Comparison of ENCODE assay signal across 8 cellular contexts in the genomic region with DNA sequence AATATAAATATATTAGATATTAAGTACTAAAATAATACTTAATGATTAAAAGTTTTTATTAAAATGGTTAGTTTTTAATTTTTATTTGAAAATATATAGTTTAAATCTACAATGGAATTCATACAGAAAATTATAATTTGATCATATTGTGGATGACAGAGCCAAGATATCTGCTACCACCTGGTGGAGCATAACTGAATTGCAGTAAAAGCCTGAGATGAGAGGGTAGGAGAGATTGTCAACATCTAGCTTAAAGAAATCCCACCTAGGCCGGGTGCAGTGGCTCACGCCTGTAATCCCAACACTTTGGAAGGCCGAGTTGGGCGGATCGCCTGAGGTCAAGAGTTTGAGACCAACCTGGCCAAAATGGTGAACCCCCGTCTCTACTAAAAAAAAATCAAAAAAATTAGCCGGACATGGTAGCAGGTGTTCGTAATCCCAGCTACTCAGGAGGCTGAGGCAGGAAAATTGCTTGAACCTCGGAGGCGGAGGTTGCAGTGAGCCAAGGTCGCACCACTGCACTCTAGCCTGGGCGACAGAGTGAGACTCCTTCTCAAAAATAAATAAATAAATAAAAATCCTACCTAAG. TPM values are rescaled to one million over a fixed set of nuclear protein-coding genes. Genes with fewer than 3 reads are reported as not detected.
A peak's percentile ranks its signal among the peaks of the same experiment; 100 is the strongest.
DNase-seq lines count a peak whose midpoint lies in the region; ATAC-seq, FAIRE-seq and TF ChIP-seq lines count a peak whose summit lies in the region.

No MANE protein-coding gene starts in this region.

- peak; percentile 52 to 66; a peak in 4 of 5 replicates for TF ChIP-seq RAD21 in A549 (conservative IDR thresholded peaks at IDR 0.05 in 1 of 2, IDR thresholded peaks at IDR 0.05 in 1 of 2)

- ATAC-seq in A549 (peak in 1 of 2 experiments; percentile 66; a peak in 2 of 6 replicates), GM21528 (IDR thresholded peaks at IDR 0.05; ENCODE audit: low FRiP score, unreplicated experiment) (no peak), HG02870 (IDR thresholded peaks at IDR 0.05; ENCODE audit: unreplicated experiment) (no peak)
- ATAC-seq in effector memory CD8-positive, alpha-beta T cell (replicated peaks) = peak; percentile 59

- peaks cover 7% of the 10 kb centered on the region; the same call in 2 of the 3 replicates for H3K9me3 ChIP-seq in A549
- H3K9me3 ChIP-seq in prostate gland = no peaks in the 10 kb centered on the region

- POLR2A ChIA-PET in A549 (lab: Yijun Ruan, JAX) = no interaction called here

- H3K4me1 ChIP-seq in A549 (no peaks in the 10 kb centered on the region), prostate gland (replicated peaks) (no peaks in the 10 kb centered on the region)

- FAIRE-seq in A549 (lab: Jason Lieb, UNC) = no peak

- H3K9me3 Mint-ChIP-seq in effector memory CD8-positive, alpha-beta T cell = no peaks in the 10 kb centered on the region

- H3K27ac ChIP-seq in A549 (no peak overlapping the region), prostate gland (no peak overlapping the region)

- peaks cover 0 to 7% of the 10 kb centered on the region in 2 donors for H3K4me1 Mint-ChIP-seq in effector memory CD8-positive, alpha-beta T cell (ENCODE audit: low read depth in 2 of 2)

- CTCF ChIA-PET in A549 (lab: Yijun Ruan, JAX) = interaction anchor here (0.9 to 2.3 kb wide), 2 partner anchors 12 kb away, joined by 3 to 13 read pairs; no protein-coding TSS in a partner anchor

- no peaks in the 10 kb centered on the region for H3K36me3 Mint-ChIP-seq in effector memory CD8-positive, alpha-beta T cell (ENCODE audit: insufficient read depth)

- DNase-seq in A549 (ENCODE audit: low read depth in 1 of 2, low spot score in 1 of 2) = peak; percentile 19 to 52
- DNase-seq in GM12864 (ENCODE audit: low read depth) = no peak
- DNase-seq in RPMI7951 (ENCODE audit: low read depth) = peak; percentile 37
- peak; percentile 44 to 51 (median 46) for DNase-seq in effector memory CD8-positive, alpha-beta T cell
- no peak for DNase-seq in prostate gland (ENCODE audit: low spot score)
- DNase-seq in NCI-H446 treated with DMSO at 0.1 percent for 48 hours (lab: John Stamatoyannopoulos, UW) = no peak

- no peak overlapping the region for H3K4me3 ChIP-seq in A549
- H3K4me3 ChIP-seq in GM12864 (ENCODE audit: low read depth, low read length) = no peak overlapping the region
- H3K4me3 ChIP-seq in prostate gland = no peak overlapping the region

- H3K4me2 ChIP-seq in A549 = no peak overlapping the region

- TF ChIP-seq POLR2A in A549 (IDR thresholded peaks at IDR 0.05; ENCODE audit: low read length) (no peak), prostate gland (IDR thresholded peaks at IDR 0.05) (no peak)

- no peak overlapping the region for H3K4me3 Mint-ChIP-seq in effector memory CD8-positive, alpha-beta T cell

- TF ChIP-seq CTCF in A549 (IDR thresholded peaks at IDR 0.05) = peak; percentile 55
- peak; percentile 64 for TF ChIP-seq CTCF in GM12864 (IDR thresholded peaks at IDR 0.05; ENCODE audit: low read depth, low read length, missing control alignments)
- peak in 3 of 4 experiments; percentile 23 to 39 (median 36) for TF ChIP-seq CTCF in prostate gland (IDR thresholded peaks at IDR 0.05)

- no peaks in the 10 kb centered on the region for H3K27me3 ChIP-seq in prostate gland (replicated peaks; ENCODE audit: insufficient read depth)

- WGBS in A549 (ENCODE audit: missing lambda C conversion rate) = 38% methylated on average over 12 of the region's 12 CpGs
- WGBS in prostate gland = 89% methylated on average over 12 of the region's 12 CpGs

- no peak for TF ChIP-seq EP300 in A549 (IDR thresholded peaks at IDR 0.05)

- no peak overlapping the region for H3K27ac Mint-ChIP-seq in effector memory CD8-positive, alpha-beta T cell

- H3K36me3 ChIP-seq in prostate gland = no peaks in the 10 kb centered on the region

- H3K27me3 Mint-ChIP-seq in effector memory CD8-positive, alpha-beta T cell = no peaks in the 10 kb centered on the region

- intact Hi-C loops in prostate gland (cut with DNase I) = no loop called here

TF ChIP-seq in A549, 52 proteins besides CTCF, POLR2A, EP300 and RAD21:
- TF ChIP-seq SMC3 (IDR thresholded peaks at IDR 0.05) (peak; percentile 51; the same call in 2 of the 3 replicates), TFCP2L1 (CRISPR knock-in tag; IDR thresholded peaks at IDR 0.05) (no peak)

RNA-seq across cellular contexts. Expression of gene CSTA, which starts 25.1 kb away (rescaled TPM):
- polyA plus RNA-seq in A549 (2011; rRNA removed) (7.8 and 7.9 TPM in 2 replicates), A549 (2017; fragmentation: RNase III; extraction: RNeasy Plus Mini Kit Qiagen cat#74134 plus additional on column Dnase treatment) (0.41 to 1.1 TPM (median 0.91 TPM) in 3 replicates)
- polyA plus RNA-seq in A549 (2012; cell fraction: cytosol; rRNA removed) = 0.77 and 0.78 TPM in 2 replicates
- polyA plus RNA-seq in A549 (2012; cell fraction: nucleus; rRNA removed) = not detected in 2 replicates
- polyA minus RNA-seq in A549 (2011; rRNA and poly(A)+ RNA removed) = 0.39 TPM in 1 of 2 replicates, not detected in the other
- total RNA-seq in RPMI7951 (2014; rRNA removed; shearing (Covaris generic)) = 0.72 and 0.78 TPM in 2 replicates
- 10 to 100 TPM; 14.5 to 25.7 TPM for total RNA-seq in prostate gland

Comparison
In these comparisons a context has a peak if more than half of its experiments do, and no peak if none do; other contexts are left out.
1. DNase-seq: peak in A549 (2 of 2), RPMI7951 (single experiment) and effector memory CD8-positive, alpha-beta T cell (3 of 3); none in GM12864 (single experiment), prostate gland (single experiment) and NCI-H446 treated with DMSO at 0.1 percent for 48 hours (single experiment).
2. Peak in every context shown above with its lines, with median percentiles within 50 percentile points of each other: CTCF ChIP-seq.